ENCODE assay signal across 13 cellular contexts in genomic region chr2:189548686-189549439, GRCh38. TPM values are rescaled to one million over a fixed set of nuclear protein-coding genes. Genes with fewer than 3 reads are reported as not detected.
DNase-seq lines count a peak whose midpoint lies in the region; ATAC-seq and TF ChIP-seq lines count a peak whose summit lies in the region.
"Had no signal": no experiment of that assay in that cellular context is flagged by ENCODE, and none has a peak within 500 bp of the region (broad histone marks: within the 10 kb centered on the region; RNA-seq: fewer than 3 reads in every experiment).

No MANE protein-coding gene starts in this region.

- H3K9me3 Mint-ChIP-seq in mesothelial cell of epicardium = no peaks in the 10 kb centered on the region
- no peaks in the 10 kb centered on the region for H3K9me3 Mint-ChIP-seq in activated T-cell treated with anti-CD3 and anti-CD28 coated beads, Interleukin-2, amount 50 U/mL, for 4 hours
- H3K9me3 Mint-ChIP-seq: activated B cell treated with CpG ODN at 0.5 μM for 24 hours had no signal

- TF ChIP-seq CTCF in esophagus squamous epithelium (IDR thresholded peaks at IDR 0.05) (no peak), mesothelial cell of epicardium (IDR thresholded peaks at IDR 0.05; ENCODE audit: unreplicated experiment) (no peak), tibial nerve (IDR thresholded peaks at IDR 0.05) (no peak)

- H3K4me1 ChIP-seq in esophagus squamous epithelium (peaks cover 0 to 44% (median 12%) of the 10 kb centered on the region in 3 donors), tibial nerve (peaks cover 0 to 54% (median 2%) of the 10 kb centered on the region in 4 donors)

- intact Hi-C loops in esophagus squamous epithelium (cut with DNase I) = no loop called here

- no peak for ATAC-seq in activated T-cell treated with anti-CD3 and anti-CD28 coated beads, Interleukin-2, amount 50 U/mL, for 4 hours
- no peak for ATAC-seq in GM21619 (IDR thresholded peaks at IDR 0.05; ENCODE audit: unreplicated experiment)
- ATAC-seq: GM12878 had no signal

- H3K4me3 Mint-ChIP-seq in mesothelial cell of epicardium = no peak overlapping the region
- no peak overlapping the region for H3K4me3 Mint-ChIP-seq in activated T-cell treated with anti-CD3 and anti-CD28 coated beads, Interleukin-2, amount 50 U/mL, for 4 hours
- H3K4me3 Mint-ChIP-seq: activated B cell treated with CpG ODN at 0.5 μM for 24 hours had no signal

- TF ChIP-seq EP300 in tibial nerve (IDR thresholded peaks at IDR 0.05) = no peak

- H3K27ac ChIP-seq in esophagus squamous epithelium (peak overlapping the region in 3 of 4 donors; percentile 51 to 77 (median 53)), tibial nerve (peak overlapping the region in 3 of 4 donors; percentile 32 to 73 (median 68))

- no peaks in the 10 kb centered on the region for H3K9me3 ChIP-seq in esophagus squamous epithelium
- H3K9me3 ChIP-seq in tibial nerve = no peaks in the 10 kb centered on the region

- DNase-seq in LHCN-M2 (ENCODE audit: low read depth) (peak; percentile 93), esophagus squamous epithelium (lab: John Stamatoyannopoulos, UW) (no peak), mesothelial cell of epicardium (ENCODE audit: low spot score in 2 of 2, unreplicated experiment in 2 of 2) (no peak), tibial nerve (ENCODE audit: low spot score in 2 of 2) (no peak), dermis blood vessel endothelial cell (no peak), COLO668 (lab: John Stamatoyannopoulos, UW; ENCODE audit: unreplicated experiment) (no peak)
- no peak for DNase-seq in activated T-cell treated with anti-CD3 and anti-CD28 coated beads, Interleukin-2, amount 50 U/mL, for 4 hours
- DNase-seq: activated B cell treated with CpG ODN at 0.5 μM for 24 hours; activated T-cell treated with anti-CD3 and anti-CD28 coated beads, Interleukin-2, amount 50 U/mL, for 1 hour; NCI-H446 treated with DMSO at 0.1 percent for 48 hours; SIG-M5 had no signal

- no peaks in the 10 kb centered on the region for H3K36me3 Mint-ChIP-seq in mesothelial cell of epicardium
- no peaks in the 10 kb centered on the region for H3K36me3 Mint-ChIP-seq in activated T-cell treated with anti-CD3 and anti-CD28 coated beads, Interleukin-2, amount 50 U/mL, for 4 hours (ENCODE audit: insufficient read depth)

- no peak for TF ChIP-seq POLR2A in esophagus squamous epithelium (IDR thresholded peaks at IDR 0.05)
- TF ChIP-seq POLR2A in tibial nerve (IDR thresholded peaks at IDR 0.05) = no peak

- H3K27me3 Mint-ChIP-seq in mesothelial cell of epicardium (ENCODE audit: low read depth) = no peaks in the 10 kb centered on the region
- H3K27me3 Mint-ChIP-seq in activated T-cell treated with anti-CD3 and anti-CD28 coated beads, Interleukin-2, amount 50 U/mL, for 4 hours (ENCODE audit: low read depth) = no peaks in the 10 kb centered on the region

- WGBS in esophagus squamous epithelium, 2 donors = 45 to 64% methylated on average over 2 of the region's 2 CpGs
- 61 to 64% methylated on average over 2 of the region's 2 CpGs for WGBS in tibial nerve, 2 donors

- peak overlapping the region; percentile 44 for H3K27ac Mint-ChIP-seq in mesothelial cell of epicardium
- H3K27ac Mint-ChIP-seq: activated B cell treated with CpG ODN at 0.5 μM for 24 hours had no signal

- no peak overlapping the region for H3K4me3 ChIP-seq in esophagus squamous epithelium
- no peak overlapping the region for H3K4me3 ChIP-seq in tibial nerve
- H3K4me3 ChIP-seq: GM12878 had no signal

- H3K27me3 ChIP-seq in esophagus squamous epithelium (no peaks in the 10 kb centered on the region), tibial nerve (no peaks in the 10 kb centered on the region)

- peaks cover 47% of the 10 kb centered on the region for H3K4me1 Mint-ChIP-seq in mesothelial cell of epicardium
- no peaks in the 10 kb centered on the region for H3K4me1 Mint-ChIP-seq in activated T-cell treated with anti-CD3 and anti-CD28 coated beads, Interleukin-2, amount 50 U/mL, for 4 hours (ENCODE audit: low read depth)
- H3K4me1 Mint-ChIP-seq: activated B cell treated with CpG ODN at 0.5 μM for 24 hours had no signal

- no peaks in the 10 kb centered on the region for H3K36me3 ChIP-seq in esophagus squamous epithelium
- H3K36me3 ChIP-seq in tibial nerve = no peaks in the 10 kb centered on the region

RNA-seq across cellular contexts. Expression of gene SLC40A1, which starts 31.7 kb away (rescaled TPM):
- total RNA-seq in LHCN-M2 (2014; rRNA removed) (7.1 and 7.6 TPM in 2 replicates), esophagus squamous epithelium (10 to 100 TPM in 2 of 4 donors, 1 to 10 TPM in 2; 5.4 to 34.1 (median 19.1) TPM), mesothelial cell of epicardium (152 to 156 TPM (median 154 TPM) in 3 replicates), tibial nerve (10 to 100 TPM; 26.0 to 51.1 (median 36.0) TPM), dermis blood vessel endothelial cell (98.0 and 113 TPM in 2 replicates)
- 3.4 TPM for polyA plus RNA-seq in LHCN-M2 (2012)
- total RNA-seq in activated T-cell treated with anti-CD3 and anti-CD28 coated beads, Interleukin-2, amount 50 U/mL, for 4 hours = 1 to 10 TPM; 2.1 to 4.6 (median 2.4) TPM
